20 cellular contexts compared by ENCODE assay signal in genomic region chr2:172564376-172564775, GRCh38.
"Had no signal": no experiment of that assay in that cellular context is flagged by ENCODE, and none has a peak within 500 bp of the region (broad histone marks: within the 10 kb centered on the region; RNA-seq: fewer than 3 reads in every experiment).

No MANE protein-coding gene starts in this region.

- H3K27ac ChIP-seq: gastrocnemius medialis, left lung, prostate gland, right lobe of liver, testis, upper lobe of right lung had no signal

- H3K9me3 ChIP-seq: gastrocnemius medialis, left lung, prostate gland, right lobe of liver, testis, upper lobe of right lung had no signal

- H3K4me3 Mint-ChIP-seq: activated naive CD8-positive, alpha-beta T cell; activated T-cell treated with anti-CD3 and anti-CD28 coated beads, Interleukin-2, amount 50 U/mL, for 24 hours; memory B cell; nephron; T-helper 17 cell had no signal

- H3K36me3 ChIP-seq: prostate gland had no signal

- FAIRE-seq: keratinocyte had no signal

- H3K9me3 Mint-ChIP-seq: activated T-cell treated with anti-CD3 and anti-CD28 coated beads, Interleukin-2, amount 50 U/mL, for 24 hours; brain; memory B cell; nephron had no signal

- H3K4me1 ChIP-seq: left lung, prostate gland, right lobe of liver, testis, upper lobe of right lung had no signal

- DNase-seq: activated CD4-positive, alpha-beta T cell treated with anti-CD3 and anti-CD28 coated beads, Interleukin-2, amount 50 U/mL, for 4 hours; activated effector memory CD4-positive, alpha-beta T cell treated with anti-CD3 and anti-CD28 coated beads, Interleukin-2, amount 50 U/mL, for 16 hours; activated T-cell treated with anti-CD3 and anti-CD28 coated beads, Interleukin-2, amount 50 U/mL, for 24 hours; gastrocnemius medialis; left lung; occipital lobe; right lobe of liver; stimulated activated CD4-positive, alpha-beta T cell treated with anti-CD3 and anti-CD28 coated beads, Interleukin-12 subunit alpha, Interleukin-12 subunit beta, amount 100 ng/mL, for 4 hours; stimulated activated CD8-positive, alpha-beta memory T cell treated with anti-CD3 and anti-CD28 coated beads, Interleukin-4, amount 100 ng/mL, for 48 hours; stimulated activated naive CD8-positive, alpha-beta T cell treated with anti-CD3 and anti-CD28 coated beads, Interleukin-15, Interleukin-2, amounts not matched to agents 100 U/mL and 50 U/mL, for 24 hours; T-helper 17 cell; testis; upper lobe of right lung had no signal

- H3K27me3 Mint-ChIP-seq: activated naive CD8-positive, alpha-beta T cell; activated T-cell treated with anti-CD3 and anti-CD28 coated beads, Interleukin-2, amount 50 U/mL, for 24 hours; memory B cell; T-helper 17 cell had no signal

- ATAC-seq: esophagus mucosa; gastrocnemius medialis; left lung; right lobe of liver; stimulated activated naive CD8-positive, alpha-beta T cell treated with anti-CD3 and anti-CD28 coated beads, Interleukin-15, Interleukin-2, amounts not matched to agents 100 U/mL and 50 U/mL, for 24 hours; T-helper 17 cell; upper lobe of right lung had no signal

- H3K27ac Mint-ChIP-seq: activated T-cell treated with anti-CD3 and anti-CD28 coated beads, Interleukin-2, amount 50 U/mL, for 24 hours; memory B cell; nephron; T-helper 17 cell had no signal

- H3K4me3 ChIP-seq: gastrocnemius medialis, left lung, prostate gland, right lobe of liver, testis, upper lobe of right lung had no signal

- H3K27me3 ChIP-seq: gastrocnemius medialis, left lung, right lobe of liver, testis, upper lobe of right lung had no signal

- H3K4me1 Mint-ChIP-seq: memory B cell, T-helper 17 cell had no signal
